2 cellular contexts compared by ENCODE assay signal in genomic region chr16:89105599-89106151, GRCh38.
TF ChIP-seq lines count a peak whose summit lies in the region.

No MANE protein-coding gene starts in this region.

TF ChIP-seq in GM12878, 131 proteins besides CTCF, POLR2A, EP300 and RAD21:
- TF ChIP-seq IKZF2 (IDR thresholded peaks at IDR 0.05) (peak in 1 of 2 experiments; percentile 1; a peak in 1 of 4 replicates), ZBTB11 (CRISPR knock-in tag; IDR thresholded peaks at IDR 0.05) (no peak)

TF ChIP-seq in SK-N-SH, 30 proteins besides CTCF, POLR2A, EP300 and RAD21:
- no peak for TF ChIP-seq FOXJ3 (CRISPR knock-in tag; IDR thresholded peaks at IDR 0.05)
- TF ChIP-seq RXRA (IDR thresholded peaks at IDR 0.05; ENCODE audit: borderline replicate concordance, low read depth), result no peak
- TF ChIP-seq GATA2 (CRISPR knock-in tag; IDR thresholded peaks at IDR 0.05), result no peak
- TF ChIP-seq ELF1 (IDR thresholded peaks at IDR 0.05), result no peak
- no peak for TF ChIP-seq MEF2A (IDR thresholded peaks at IDR 0.05; ENCODE audit: borderline replicate concordance, low read depth)
- TF ChIP-seq PBX3 (IDR thresholded peaks at IDR 0.05), result no peak
- TF ChIP-seq USF2 (IDR thresholded peaks at IDR 0.05; ENCODE audit: borderline replicate concordance, low read depth, low read length), result no peak
- no peak for TF ChIP-seq NRF1 (IDR thresholded peaks at IDR 0.05; ENCODE audit: low read depth, low read length)
- no peak for TF ChIP-seq CHD2 (IDR thresholded peaks at IDR 0.05; ENCODE audit: low read length, partially characterized antibody)
- TF ChIP-seq POLR2AphosphoS5 (IDR thresholded peaks at IDR 0.05; ENCODE audit: low read depth, low read length), result no peak
- no peak for TF ChIP-seq FOSL2 (IDR thresholded peaks at IDR 0.05; ENCODE audit: borderline replicate concordance, low read depth)
- TF ChIP-seq TCF12 (IDR thresholded peaks at IDR 0.05), result no peak
- no peak for TF ChIP-seq EZH2phosphoT487 (IDR thresholded peaks at IDR 0.05; ENCODE audit: borderline replicate concordance, low read depth)
- TF ChIP-seq GABPA (IDR thresholded peaks at IDR 0.05; ENCODE audit: low read depth), result no peak
TF ChIP-seq in SK-N-SH: peak in this region for 0.
